ENCODE assay signal across 33 cellular contexts in genomic region chr3:32506466-32506865, GRCh38.
"Had no signal": no experiment of that assay in that cellular context is flagged by ENCODE, and none has a peak within 500 bp of the region (broad histone marks: within the 10 kb centered on the region; RNA-seq: fewer than 3 reads in every experiment).

No MANE protein-coding gene starts in this region.

- H3K9me3 Mint-ChIP-seq: activated CD4-positive, alpha-beta memory T cell treated with anti-CD3 and anti-CD28 coated beads, Interleukin-2, amount 10 ng/mL, durations not matched to agents 7 days and 5 days; activated CD4-positive, alpha-beta T cell treated with anti-CD3 and anti-CD28 coated beads, Interleukin-2, amount 10 ng/mL, durations not matched to agents 7 days and 5 days; activated T-cell treated with anti-CD3 and anti-CD28 coated beads, Interleukin-2, amount 50 U/mL, for 24 hours; activated T-cell treated with anti-CD3 and anti-CD28 coated beads, Interleukin-2, amount 50 U/mL, for 72 hours; T-cell; T-helper 1 cell treated with Interleukin-12 subunit alpha and Interleukin-12 subunit beta and Interleukin-4 antibody, amounts not matched to agents 30 μg/mL and 1 μg/mL, for 36 hours; T-helper 2 cell treated with Interferon-gamma antibody and Interleukin-4, amounts not matched to agents 5 μg/mL and 100 μg/mL, for 36 hours had no signal

- ATAC-seq: activated CD4-positive, alpha-beta T cell treated with anti-CD3 and anti-CD28 coated beads for 36 hours; activated T-cell treated with anti-CD3 and anti-CD28 coated beads, Interleukin-2, amount 50 U/mL, for 72 hours; body of pancreas; esophagus mucosa; T-cell had no signal

- H3K27me3 Mint-ChIP-seq: activated CD4-positive, alpha-beta memory T cell treated with anti-CD3 and anti-CD28 coated beads, Interleukin-2, amount 10 ng/mL, durations not matched to agents 7 days and 5 days; activated CD4-positive, alpha-beta T cell treated with anti-CD3 and anti-CD28 coated beads for 36 hours; activated naive CD8-positive, alpha-beta T cell; activated T-cell treated with anti-CD3 and anti-CD28 coated beads, Interleukin-2, amount 50 U/mL, for 24 hours; T-cell had no signal

- H3K36me3 ChIP-seq: adrenal gland had no signal

- FAIRE-seq: colon, endometrium, frontal cortex had no signal

- H3K4me3 ChIP-seq: adrenal gland, body of pancreas had no signal

- H3K27ac ChIP-seq: adrenal gland, body of pancreas, WERI-Rb-1 had no signal

- H3K4me3 Mint-ChIP-seq: activated CD4-positive, alpha-beta memory T cell treated with anti-CD3 and anti-CD28 coated beads, Interleukin-2, amount 10 ng/mL, durations not matched to agents 7 days and 5 days; activated CD4-positive, alpha-beta T cell treated with anti-CD3 and anti-CD28 coated beads for 36 hours; activated CD4-positive, alpha-beta T cell treated with anti-CD3 and anti-CD28 coated beads, Interleukin-2, amount 10 ng/mL, durations not matched to agents 7 days and 5 days; activated naive CD8-positive, alpha-beta T cell; activated T-cell treated with anti-CD3 and anti-CD28 coated beads, Interleukin-2, amount 50 U/mL, for 24 hours; activated T-cell treated with anti-CD3 and anti-CD28 coated beads, Interleukin-2, amount 50 U/mL, for 72 hours; T-cell; T-helper 1 cell treated with Interleukin-12 subunit alpha and Interleukin-12 subunit beta and Interleukin-4 antibody, amounts not matched to agents 30 μg/mL and 1 μg/mL, for 36 hours; T-helper 2 cell treated with Interferon-gamma antibody and Interleukin-4, amounts not matched to agents 5 μg/mL and 100 μg/mL, for 36 hours had no signal

- H3K9me3 ChIP-seq: adrenal gland, body of pancreas had no signal

- DNase-seq: activated CD4-positive, alpha-beta memory T cell treated with anti-CD3 and anti-CD28 coated beads, Interleukin-2, amount 10 ng/mL, durations not matched to agents 7 days and 5 days; activated CD4-positive, alpha-beta T cell treated with anti-CD3 and anti-CD28 coated beads for 36 hours; activated CD4-positive, alpha-beta T cell treated with anti-CD3 and anti-CD28 coated beads, Interleukin-2, amount 10 ng/mL, durations not matched to agents 7 days and 5 days; activated CD4-positive, alpha-beta T cell treated with anti-CD3 and anti-CD28 coated beads, Interleukin-2, amount 50 U/mL, for 4 hours; activated CD4-positive, CD25-positive, alpha-beta regulatory T cell; activated CD4-positive, CD25-positive, alpha-beta regulatory T cell treated with anti-CD3 and anti-CD28 coated beads, Interleukin-2, amount 50 U/mL, for 72 hours; activated CD8-positive, alpha-beta memory T cell treated with anti-CD3 and anti-CD28 coated beads, Interleukin-2, amount 50 U/mL, for 48 hours; activated gamma-delta T cell; activated naive CD4-positive, alpha-beta T cell treated with anti-CD3 and anti-CD28 coated beads, Interleukin-2, amount 50 U/mL, for 16 hours; activated naive CD4-positive, alpha-beta T cell treated with Interleukin-2 at 50 U/mL for 16 hours; activated T-cell treated with anti-CD3 and anti-CD28 coated beads for 4 hours; activated T-cell treated with anti-CD3 and anti-CD28 coated beads, Interleukin-2, amount 50 U/mL, for 24 hours; activated T-cell treated with anti-CD3 and anti-CD28 coated beads, Interleukin-2, amount 50 U/mL, for 72 hours; adrenal gland; amygdala; aorta; body of pancreas; caudate nucleus; cortex of kidney; effector CD8-positive, alpha-beta T cell; foreskin fibroblast; head of caudate nucleus; SW 1271; T-cell; T1000; WERI-Rb-1 had no signal

- H3K36me3 Mint-ChIP-seq: activated naive CD8-positive, alpha-beta T cell; T-cell had no signal

- H3K27me3 ChIP-seq: adrenal gland, body of pancreas had no signal

- H3K27ac Mint-ChIP-seq: activated CD4-positive, alpha-beta memory T cell treated with anti-CD3 and anti-CD28 coated beads, Interleukin-2, amount 10 ng/mL, durations not matched to agents 7 days and 5 days; activated CD4-positive, alpha-beta T cell treated with anti-CD3 and anti-CD28 coated beads for 36 hours; activated CD4-positive, alpha-beta T cell treated with anti-CD3 and anti-CD28 coated beads, Interleukin-2, amount 10 ng/mL, durations not matched to agents 7 days and 5 days; activated naive CD8-positive, alpha-beta T cell; activated T-cell treated with anti-CD3 and anti-CD28 coated beads, Interleukin-2, amount 50 U/mL, for 24 hours; activated T-cell treated with anti-CD3 and anti-CD28 coated beads, Interleukin-2, amount 50 U/mL, for 72 hours; T-cell; T-helper 1 cell treated with Interleukin-12 subunit alpha and Interleukin-12 subunit beta and Interleukin-4 antibody, amounts not matched to agents 30 μg/mL and 1 μg/mL, for 36 hours; T-helper 2 cell treated with Interferon-gamma antibody and Interleukin-4, amounts not matched to agents 5 μg/mL and 100 μg/mL, for 36 hours had no signal
